Comparison of ENCODE assay signal across 8 cellular contexts in genomic region chr3:179147571-179148445, GRCh38. TPM values are rescaled to one million over a fixed set of nuclear protein-coding genes. Genes with fewer than 3 reads are reported as not detected.
A peak's percentile ranks its signal among the peaks of the same experiment; 100 is the strongest.
DNase-seq lines count a peak whose midpoint lies in the region; ATAC-seq and TF ChIP-seq lines count a peak whose summit lies in the region.

Gene PIK3CA (plus strand): TSS chr3:179148357. CDS start chr3:179198826, 50,469 bp downstream.

- H3K4me1 ChIP-seq in PC-9 (replicated peaks; ENCODE audit: insufficient read depth) (peaks cover 20% of the 10 kb centered on the region), muscle layer of colon (ENCODE audit: insufficient read depth, low read length) (no peaks in the 10 kb centered on the region)

- H3K9me3 ChIP-seq in PC-9 (ENCODE audit: insufficient read depth, low read depth): no peaks in the 10 kb centered on the region
- no peaks in the 10 kb centered on the region for H3K9me3 ChIP-seq in muscle layer of colon (ENCODE audit: low read length)

- H3K4me2 ChIP-seq in PC-9: peak within 1 kb of the TSS; percentile 90

- BruUV-seq in PC-9 (replicated peaks; lab: Mats Ljungman, UMichigan): TSS peak; percentile 58

- TF ChIP-seq CTCF in PC-9 (conservative IDR thresholded peaks at IDR 0.05): no peak

- DNase-seq in DMS153 (lab: John Stamatoyannopoulos, UW) (peak; percentile 96), PC-9 (peak; percentile 95 to 98)
- peak; percentile 99 for DNase-seq in Jurkat, Clone E6-1 (ENCODE audit: low read depth, low spot score)
- DNase-seq in activated T-cell treated with anti-CD3 and anti-CD28 coated beads, Interleukin-2, amount 50 U/mL, for 1 hour: peak; percentile 84
- DNase-seq in stimulated activated CD8-positive, alpha-beta memory T cell treated with anti-CD3 and anti-CD28 coated beads, Interleukin-7, amount 100 ng/mL, for 24 hours (ENCODE audit: low read depth): peak; percentile 86

- H3F3A ChIP-seq in PC-9 (ENCODE audit: insufficient read depth, low read depth): peaks cover 15% of the 10 kb centered on the region

- no peaks in the 10 kb centered on the region for H3K36me3 ChIP-seq in PC-9 (ENCODE audit: low read depth)
- H3K36me3 ChIP-seq in muscle layer of colon (ENCODE audit: insufficient read depth, low read length): no peaks in the 10 kb centered on the region

- H3K27me3 ChIP-seq in PC-9 (ENCODE audit: insufficient read depth, low read depth): no peaks in the 10 kb centered on the region
- H3K27me3 ChIP-seq in muscle layer of colon (ENCODE audit: control insufficient read depth in 1 of 2, insufficient read depth in 2 of 2, low read length in 2 of 2): no peaks in the 10 kb centered on the region

- H3K79me2 ChIP-seq in PC-9 (ENCODE audit: low read depth): peaks cover 43% of the 10 kb centered on the region

- POLR2A ChIA-PET in PC-9 (lab: Charles Lee; ENCODE audit: unreplicated experiment): interaction anchor here (0.6 to 0.9 kb wide), 2 partner anchors 28 to 415 kb away, joined by 6 to 22 read pairs; partner anchors contain the start of gene ACTL6A

- H2AFZ ChIP-seq in PC-9: peak within 1 kb of the TSS; percentile 97

- H3K4me3 ChIP-seq in Jurkat, Clone E6-1 (ENCODE audit: low read length): peak within 1 kb of the TSS; percentile 86
- peak within 1 kb of the TSS; percentile 85 for H3K4me3 ChIP-seq in PC-9
- H3K4me3 ChIP-seq in muscle layer of colon (ENCODE audit: low read depth in 1 of 2, low read length in 2 of 2): peak within 1 kb of the TSS; percentile 92 to 95

- intact Hi-C loops in PC-9 (cut with micrococcal nuclease; ENCODE audit: unreplicated experiment): loop anchor here (1.0 to 5.0 kb wide), 10 partner anchors 16 to 1336 kb away; partner anchors contain the start of gene ACTL6A

- CTCF ChIA-PET in PC-9 (lab: Charles Lee): interaction anchor here (0.6 to 0.7 kb wide), 3 partner anchors 26 to 1843 kb away, joined by 3 to 12 read pairs (median 4); no protein-coding TSS in a partner anchor

- ATAC-seq in GM21619 (IDR thresholded peaks at IDR 0.05; ENCODE audit: unreplicated experiment) (peak; percentile 77), esophagus mucosa (peak; percentile 97)

- peaks cover 5% of the 10 kb centered on the region; the same call in 1 of the 2 replicates for H4K20me1 ChIP-seq in PC-9 (ENCODE audit: insufficient read depth)

- H3K9me2 ChIP-seq in PC-9 (ENCODE audit: insufficient read depth): no peaks in the 10 kb centered on the region

- H3K27ac ChIP-seq in PC-9 (peak within 1 kb of the TSS; percentile 68), muscle layer of colon (ENCODE audit: low read depth, low read length) (peak within 1 kb of the TSS; percentile 99)

- peak within 1 kb of the TSS; percentile 75 for H3K9ac ChIP-seq in muscle layer of colon (ENCODE audit: low read length)

RNA-seq across cellular contexts. Expression of gene PIK3CA, which starts in this region (rescaled TPM):
- 12.8 TPM for polyA plus RNA-seq in Jurkat, Clone E6-1 (2012; ENCODE audit: insufficient read depth, insufficient read length)
- total RNA-seq in PC-9 (2021) (33.9 and 39.9 TPM in 2 replicates), esophagus mucosa (12.5 TPM)

Comparison
In these comparisons a context has a peak if more than half of its experiments do, and no peak if none do; other contexts are left out.
1. Peak in every context shown above with its lines: DNase-seq, ATAC-seq, H3K4me3 ChIP-seq and H3K27ac ChIP-seq.